ENCODE assay signal across 17 cellular contexts in genomic region chr1:218718977-218719376, GRCh38.
"Had no signal": no experiment of that assay in that cellular context is flagged by ENCODE, and none has a peak within 500 bp of the region (broad histone marks: within the 10 kb centered on the region; RNA-seq: fewer than 3 reads in every experiment).

No MANE protein-coding gene starts in this region.

- H3K27me3 Mint-ChIP-seq: activated naive CD4-positive, alpha-beta T cell treated with anti-CD3 and anti-CD28 coated beads, Interleukin-2, amount 50 U/mL, for 24 hours; activated T-cell treated with anti-CD3 and anti-CD28 coated beads, Interleukin-2, amount 50 U/mL, for 24 hours; effector memory CD8-positive, alpha-beta T cell had no signal

- ATAC-seq: activated CD4-positive, CD25-positive, alpha-beta regulatory T cell treated with anti-CD3 and anti-CD28 coated beads, Interleukin-2, amount 50 U/mL, for 24 hours; effector memory CD8-positive, alpha-beta T cell; gastrocnemius medialis had no signal

- H3K4me3 Mint-ChIP-seq: activated naive CD4-positive, alpha-beta T cell treated with anti-CD3 and anti-CD28 coated beads, Interleukin-2, amount 50 U/mL, for 24 hours; activated T-cell treated with anti-CD3 and anti-CD28 coated beads, Interleukin-2, amount 50 U/mL, for 24 hours; effector memory CD8-positive, alpha-beta T cell; nephron progenitor cell had no signal

- H3K4me1 Mint-ChIP-seq: activated naive CD4-positive, alpha-beta T cell treated with anti-CD3 and anti-CD28 coated beads, Interleukin-2, amount 50 U/mL, for 24 hours; nephron progenitor cell had no signal

- H3K27me3 ChIP-seq: gastrocnemius medialis, ovary, stomach, thyroid gland had no signal

- H3K4me1 ChIP-seq: gastrocnemius medialis, stomach, thyroid gland had no signal

- H3K27ac ChIP-seq: coronary artery, gastrocnemius medialis, ovary, stomach, thyroid gland had no signal

- H3K4me3 ChIP-seq: coronary artery, gastrocnemius medialis, ovary, stomach, thyroid gland had no signal

- H3K36me3 ChIP-seq: gastrocnemius medialis, ovary, stomach, thyroid gland had no signal

- DNase-seq: activated CD4-positive, alpha-beta T cell treated with anti-CD3 and anti-CD28 coated beads, Interleukin-2, amount 50 U/mL, for 4 hours; activated effector memory CD4-positive, alpha-beta T cell treated with Interleukin-2 at 50 U/mL for 16 hours; activated T-cell treated with anti-CD3 and anti-CD28 coated beads, Interleukin-2, amount 50 U/mL, for 24 hours; amygdala; effector memory CD8-positive, alpha-beta T cell; erythroblast; gastrocnemius medialis; kidney glomerular epithelial cell; nephron progenitor cell; ovary; stimulated activated CD4-positive, alpha-beta T cell treated with anti-CD3 and anti-CD28 coated beads, Interleukin-4, amount 100 ng/mL, for 4 hours; stomach; T-helper 2 cell; thyroid gland had no signal

- H3K9me3 Mint-ChIP-seq: activated naive CD4-positive, alpha-beta T cell treated with anti-CD3 and anti-CD28 coated beads, Interleukin-2, amount 50 U/mL, for 24 hours had no signal

- H3K9me3 ChIP-seq: gastrocnemius medialis, ovary, stomach, thyroid gland had no signal

- H3K27ac Mint-ChIP-seq: activated naive CD4-positive, alpha-beta T cell treated with anti-CD3 and anti-CD28 coated beads, Interleukin-2, amount 50 U/mL, for 24 hours; activated T-cell treated with anti-CD3 and anti-CD28 coated beads, Interleukin-2, amount 50 U/mL, for 24 hours; effector memory CD8-positive, alpha-beta T cell; nephron progenitor cell had no signal

- H3K36me3 Mint-ChIP-seq: activated naive CD4-positive, alpha-beta T cell treated with anti-CD3 and anti-CD28 coated beads, Interleukin-2, amount 50 U/mL, for 24 hours had no signal
